In the genomic region with DNA sequence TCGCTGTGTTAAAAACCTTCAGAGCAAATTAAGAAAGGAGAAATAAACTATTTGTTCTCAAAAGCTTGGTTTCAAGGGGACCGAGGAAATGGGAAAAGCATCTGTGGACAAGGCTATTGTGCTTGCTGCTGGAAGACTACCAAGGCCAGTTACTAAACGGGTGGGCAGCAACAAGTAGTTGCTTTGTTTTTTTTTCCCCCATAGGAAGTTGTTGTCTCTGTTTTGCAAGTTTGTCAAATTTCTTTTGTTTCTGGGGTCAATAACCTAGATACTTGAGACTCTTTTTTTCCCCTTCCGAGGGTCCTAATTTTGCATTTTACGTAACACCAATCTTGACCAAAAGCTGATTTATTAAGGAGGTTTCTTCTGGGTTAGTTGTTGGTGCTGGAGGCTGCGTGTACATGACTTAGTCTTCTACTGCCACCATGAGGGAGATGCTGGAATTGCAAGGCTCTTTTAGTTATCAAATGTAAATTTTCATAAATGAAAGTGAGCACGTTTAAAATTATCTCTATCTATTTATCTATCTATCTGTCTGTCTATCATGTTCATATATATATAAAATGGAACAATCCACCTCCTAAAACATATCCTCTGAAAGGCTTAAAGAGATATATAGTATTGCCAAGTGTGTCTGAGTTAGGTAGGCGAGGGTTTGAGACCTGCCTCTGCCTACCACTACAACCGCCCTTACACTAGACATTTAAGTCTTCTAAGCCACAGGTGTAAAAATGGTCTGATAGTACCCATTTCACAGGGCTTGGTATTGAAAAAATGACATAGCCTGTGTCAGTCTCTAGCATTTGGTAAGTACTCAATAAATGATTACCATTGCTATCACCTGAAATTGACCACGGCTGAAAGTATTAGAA, we compare ENCODE assay signal across 9 cellular contexts.
DNase-seq lines count a peak whose midpoint lies in the region; ATAC-seq and TF ChIP-seq lines count a peak whose summit lies in the region.
"Had no signal": no experiment of that assay in that cellular context is flagged by ENCODE, and none has a peak within 500 bp of the region (broad histone marks: within the 10 kb centered on the region; RNA-seq: fewer than 3 reads in every experiment).

No MANE protein-coding gene starts in this region.

- H3K79me2 ChIP-seq in OCI-LY7 (ENCODE audit: insufficient read depth, low read depth, low read length): no peaks in the 10 kb centered on the region

- H3K27ac ChIP-seq in OCI-LY7 (ENCODE audit: low read depth, low read length, poor library complexity, severe bottlenecking): no peak overlapping the region
- H3K27ac ChIP-seq in tibial artery: no peak overlapping the region

- peak overlapping the region; percentile 58; the same call in 1 of the 2 replicates for H2AFZ ChIP-seq in OCI-LY7 (ENCODE audit: low read length)

- H3K4me3 ChIP-seq in OCI-LY7 (ENCODE audit: low read depth, low read length, poor library complexity, severe bottlenecking): no peak overlapping the region
- H3K4me3 ChIP-seq in fibroblast of pulmonary artery (replicated peaks; ENCODE audit: low read depth, low read length): no peak overlapping the region
- no peak overlapping the region for H3K4me3 ChIP-seq in tibial artery

- peak; percentile 94 for TF ChIP-seq RAD21 in Ishikawa (IDR thresholded peaks at IDR 0.05; ENCODE audit: low read depth)

- peak overlapping the region; percentile 40 for H3K4me2 ChIP-seq in OCI-LY7 (ENCODE audit: low read length)

- H3K36me3 Mint-ChIP-seq in activated T-cell treated with anti-CD3 and anti-CD28 coated beads, Interleukin-2, amount 50 U/mL, for 4 hours (ENCODE audit: insufficient read depth): no peaks in the 10 kb centered on the region
- H3K36me3 Mint-ChIP-seq: activated naive CD4-positive, alpha-beta T cell treated with anti-CD3 and anti-CD28 coated beads, Interleukin-2, amount 50 U/mL, for 24 hours had no signal

- H3K9me3 ChIP-seq in OCI-LY7 (ENCODE audit: low read length): no peaks in the 10 kb centered on the region
- no peaks in the 10 kb centered on the region for H3K9me3 ChIP-seq in tibial artery

- POLR2A ChIA-PET in OCI-LY7 (lab: Charles Lee): interaction anchor here (0.6 to 1.5 kb wide), 5 partner anchors 8 to 637 kb away, joined by 3 to 6 read pairs (median 4); no protein-coding TSS in a partner anchor

- no peaks in the 10 kb centered on the region for H3K9me2 ChIP-seq in OCI-LY7 (ENCODE audit: insufficient read depth, low read length)

- intact Hi-C loops in OCI-LY7 (cut with micrococcal nuclease; ENCODE audit: unreplicated experiment) (loop anchor here (1.0 to 5.0 kb wide), 6 partner anchors 47 to 382 kb away; no protein-coding TSS in a partner anchor), tibial artery (cut with DNase I; ENCODE audit: low total_unique reads) (loop anchor here (1.0 kb wide), 1 partner anchor 313 kb away; no protein-coding TSS in a partner anchor)

- peak; percentile 52 to 55 for ATAC-seq in activated T-cell treated with anti-CD3 and anti-CD28 coated beads, Interleukin-2, amount 50 U/mL, for 4 hours
- no peak for ATAC-seq in GM19452 (IDR thresholded peaks at IDR 0.05; ENCODE audit: unreplicated experiment)

- H3K27me3 Mint-ChIP-seq in activated T-cell treated with anti-CD3 and anti-CD28 coated beads, Interleukin-2, amount 50 U/mL, for 4 hours (ENCODE audit: low read depth): peaks cover 28% of the 10 kb centered on the region

- H3K4me1 ChIP-seq in OCI-LY7 (ENCODE audit: insufficient read depth, low read length, poor library complexity, severe bottlenecking) (peaks cover 4% of the 10 kb centered on the region), tibial artery (peaks cover 0 to 7% (median 2%) of the 10 kb centered on the region in 4 donors)

- no peak overlapping the region for H3K4me3 Mint-ChIP-seq in activated T-cell treated with anti-CD3 and anti-CD28 coated beads, Interleukin-2, amount 50 U/mL, for 4 hours
- H3K4me3 Mint-ChIP-seq: activated naive CD4-positive, alpha-beta T cell treated with anti-CD3 and anti-CD28 coated beads, Interleukin-2, amount 50 U/mL, for 24 hours had no signal

- TF ChIP-seq EP300 in Ishikawa (IDR thresholded peaks at IDR 0.05; ENCODE audit: borderline replicate concordance): no peak

- TF ChIP-seq CTCF in OCI-LY7 (conservative IDR thresholded peaks at IDR 0.05; ENCODE audit: low read length) (peak; percentile 100), fibroblast of pulmonary artery (IDR thresholded peaks at IDR 0.05; ENCODE audit: low read length, missing control alignments) (peak; percentile 92), tibial artery (IDR thresholded peaks at IDR 0.05) (peak; percentile 94 to 97)

- no peaks in the 10 kb centered on the region for H3K9me3 Mint-ChIP-seq in activated T-cell treated with anti-CD3 and anti-CD28 coated beads, Interleukin-2, amount 50 U/mL, for 4 hours
- H3K9me3 Mint-ChIP-seq: activated naive CD4-positive, alpha-beta T cell treated with anti-CD3 and anti-CD28 coated beads, Interleukin-2, amount 50 U/mL, for 24 hours had no signal

- BruUV-seq in OCI-LY7 (replicated peaks; lab: Mats Ljungman, UMichigan): no TSS peak

- CTCF ChIA-PET in OCI-LY7 (lab: Charles Lee; ENCODE audit: unreplicated experiment): interaction anchor here (0.7 to 2.9 kb wide), 3 partner anchors 20 to 315 kb away, joined by 3 to 11 read pairs (median 3); no protein-coding TSS in a partner anchor

- H3K36me3 ChIP-seq in OCI-LY7 (ENCODE audit: insufficient read depth, low read length): no peaks in the 10 kb centered on the region
- H3K36me3 ChIP-seq in tibial artery: no peaks in the 10 kb centered on the region

- H3K27me3 ChIP-seq in tibial artery: peaks cover 0 to 11% of the 10 kb centered on the region in 2 donors

- no peaks in the 10 kb centered on the region for H4K20me1 ChIP-seq in OCI-LY7 (ENCODE audit: insufficient read depth, low read length)

- DNase-seq in D341Med (ENCODE audit: low spot score) (peak; percentile 56), OCI-LY7 (ENCODE audit: low spot score) (peak; percentile 79), fibroblast of pulmonary artery (ENCODE audit: low read depth) (peak; percentile 88), occipital lobe (lab: John Stamatoyannopoulos, UW) (peak; percentile 11), tibial artery (peak in 1 of 2 donors; percentile 89)
- peak; percentile 71 for DNase-seq in activated T-cell treated with anti-CD3 and anti-CD28 coated beads, Interleukin-2, amount 50 U/mL, for 4 hours

- H3K4me1 Mint-ChIP-seq in activated T-cell treated with anti-CD3 and anti-CD28 coated beads, Interleukin-2, amount 50 U/mL, for 4 hours (ENCODE audit: low read depth): peaks cover 14% of the 10 kb centered on the region

TF ChIP-seq in Ishikawa, 13 proteins besides CTCF, POLR2A, EP300 and RAD21:
- no peak for TF ChIP-seq CREB1 (IDR thresholded peaks at IDR 0.05; ENCODE audit: low read depth)
